ENCODE assay signal across 9 cellular contexts in the genomic region with DNA sequence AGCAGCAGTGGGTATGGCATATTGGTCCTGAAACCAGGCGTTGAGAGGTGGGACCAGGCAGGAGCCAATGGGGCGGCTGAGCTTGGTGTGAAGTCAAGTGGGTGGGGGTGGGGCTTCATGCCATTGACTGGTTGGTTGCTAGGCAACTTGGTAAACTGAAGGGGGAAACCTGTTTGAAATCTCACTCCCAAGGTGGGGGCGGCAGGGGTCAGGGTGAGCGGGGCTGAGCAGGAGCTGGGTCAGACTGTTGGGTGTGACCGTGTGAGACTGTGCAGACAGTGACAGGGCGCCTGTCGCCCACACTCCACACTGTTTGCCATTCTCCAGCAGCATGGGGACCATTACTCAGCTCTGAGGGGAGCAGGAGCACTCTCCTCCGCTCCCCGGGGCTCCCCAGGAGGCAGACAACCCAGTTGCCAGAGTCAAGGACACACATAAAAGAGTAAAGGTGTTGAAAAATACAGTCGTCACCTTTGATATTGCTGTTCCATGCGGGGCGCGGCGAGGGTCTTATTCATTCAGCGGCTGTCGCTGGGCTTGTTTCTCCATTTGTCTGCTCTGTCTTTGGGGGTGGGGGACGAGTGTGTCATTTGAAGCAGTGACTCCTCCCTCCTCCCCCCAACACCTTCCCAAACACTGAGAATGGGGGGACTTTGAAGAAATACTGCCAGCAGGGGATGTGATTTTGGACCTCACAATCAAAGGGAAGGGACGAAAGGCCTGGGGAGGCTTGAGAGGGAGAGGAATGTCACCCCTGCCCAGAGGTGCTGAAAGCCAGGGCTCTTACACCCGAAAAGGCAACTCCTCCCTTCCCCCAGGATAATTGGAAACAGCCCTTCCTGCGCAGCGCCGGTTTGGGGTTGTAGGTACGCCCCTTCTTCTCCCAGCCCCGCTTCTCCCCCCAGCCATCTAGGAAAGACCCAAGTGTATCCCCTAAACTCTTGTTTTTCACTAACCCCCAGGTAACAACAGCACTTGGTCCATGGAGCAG. TPM values are rescaled to one million over a fixed set of nuclear protein-coding genes. Genes with fewer than 3 reads are reported as not detected.
DNase-seq lines count a peak whose midpoint lies in the region; ATAC-seq and TF ChIP-seq lines count a peak whose summit lies in the region.
"Had no signal": no experiment of that assay in that cellular context is flagged by ENCODE, and none has a peak within 500 bp of the region (broad histone marks: within the 10 kb centered on the region; RNA-seq: fewer than 3 reads in every experiment).

No MANE protein-coding gene starts in this region.

- intact Hi-C loops in PC-3 (cut with micrococcal nuclease), result no loop called here

- 0 out of 2 replicates have a peak overlapping the region, but pooled peaks have one; percentile 80 for H2AFZ ChIP-seq in PC-3 (ENCODE audit: low read length)

- H3K9ac ChIP-seq in PC-3 (ENCODE audit: low read length), result no peak overlapping the region

- H3K9me2 ChIP-seq in PC-3 (replicated peaks; ENCODE audit: low read length), result no peaks in the 10 kb centered on the region

- TF ChIP-seq CTCF in PC-3 (conservative IDR thresholded peaks at IDR 0.05; ENCODE audit: low read depth, low read length) (no peak), omental fat pad (IDR thresholded peaks at IDR 0.05) (no peak)

- DNase-seq in DMS53 (lab: John Stamatoyannopoulos, UW) (peak; percentile 91), DMS53 treated with DMSO at 0.1 percent for 48 hours (lab: John Stamatoyannopoulos, UW; ENCODE audit: unreplicated experiment) (no peak), PC-3 (no peak), erythroblast (lab: John Stamatoyannopoulos, UW) (peak; percentile 45 to 66), omental fat pad (ENCODE audit: low spot score) (no peak), AML-193 (lab: John Stamatoyannopoulos, UW) (no peak), 8988T (no peak)

- H3K27me3 ChIP-seq in PC-3 (ENCODE audit: low read length), result no peaks in the 10 kb centered on the region

- no peaks in the 10 kb centered on the region for H3K4me1 ChIP-seq in PC-3 (ENCODE audit: insufficient read depth, low read length)

- POLR2A ChIA-PET in PC-3 (lab: Charles Lee; ENCODE audit: unreplicated experiment), result no interaction called here

- no TSS peak for BruUV-seq in PC-3 (replicated peaks; lab: Mats Ljungman, UMichigan)

- no peaks in the 10 kb centered on the region for H3K79me2 ChIP-seq in PC-3 (ENCODE audit: low read length)

- no peaks in the 10 kb centered on the region for H3F3A ChIP-seq in PC-3 (ENCODE audit: low read length, unreplicated experiment)

- CTCF ChIA-PET in PC-3 (lab: Charles Lee), result interaction anchor here (0.6 to 0.8 kb wide), 2 partner anchors 15 to 16 kb away, joined by 4 to 15 read pairs; no protein-coding TSS in a partner anchor

- ATAC-seq in PC-3 (no peak; the same call in 1 of the 2 replicates), omental fat pad (ENCODE audit: low FRiP score) (peak; percentile 23), HG03571 (IDR thresholded peaks at IDR 0.05; ENCODE audit: unreplicated experiment) (no peak)

- TF ChIP-seq POLR2A in erythroblast (IDR thresholded peaks at IDR 0.05; ENCODE audit: low read length), result no peak

- H3K4me2 ChIP-seq in PC-3 (ENCODE audit: low read length), result peak overlapping the region; percentile 87

- H3K27ac ChIP-seq in PC-3 (ENCODE audit: low read length), result no peak overlapping the region
- H3K27ac ChIP-seq: neutrophil had no signal

- H4K20me1 ChIP-seq in PC-3 (ENCODE audit: low read length), result no peaks in the 10 kb centered on the region

- peak overlapping the region; percentile 70 for H3K4me3 ChIP-seq in PC-3 (ENCODE audit: low read length)

- H3K36me3 ChIP-seq in PC-3 (ENCODE audit: low read depth, low read length), result no peaks in the 10 kb centered on the region

- H3K9me3 ChIP-seq in PC-3 (ENCODE audit: low read length), result no peaks in the 10 kb centered on the region
- H3K9me3 ChIP-seq: neutrophil had no signal

RNA-seq across cellular contexts. Expression of a gene that starts 1.1 kb away (rescaled TPM):
- total RNA-seq in PC-3 (2014; rRNA removed) (4.9 and 7.7 TPM in 2 replicates), omental fat pad (1 to 10 TPM in 3 of 4 donors, under 1 TPM in 1; 0.47 to 4.3 (median 2.4) TPM)

RNA-seq across cellular contexts. Expression of a gene that starts 13.7 kb away (rescaled TPM):
- total RNA-seq in PC-3 (2014; rRNA removed), result 0.62 and 0.92 TPM in 2 replicates
- under 1 TPM; 0.19 to 0.95 (median 0.65) TPM for total RNA-seq in omental fat pad

RNA-seq across cellular contexts. Expression of a gene that starts 15.6 kb away (rescaled TPM):
- total RNA-seq in PC-3 (2014; rRNA removed) (18.0 and 22.6 TPM in 2 replicates), omental fat pad (1 to 10 TPM; 3.5 to 6.8 (median 4.3) TPM)

RNA-seq across cellular contexts. Expression of a gene that starts 16.6 kb away (rescaled TPM):
- 2.0 and 3.4 TPM in 2 replicates for total RNA-seq in PC-3 (2014; rRNA removed)
- total RNA-seq in omental fat pad, result 10 to 100 TPM; 18.1 to 26.3 (median 19.3) TPM

RNA-seq across cellular contexts. Expression of a gene that starts 53.2 kb away (rescaled TPM):
- total RNA-seq in PC-3 (2014; rRNA removed) (not detected in 2 replicates), omental fat pad (1 to 10 TPM in 1 of 4 donors, under 1 TPM in 2, not detected in 1; 0.28 to 1.4 (median 0.48) TPM)

Comparison
In these comparisons a context has a peak if more than half of its experiments do, and no peak if none do; other contexts are left out.
1. DNase-seq: peak in DMS53 (single experiment) and erythroblast (2 of 2); none in DMS53 treated with DMSO at 0.1 percent for 48 hours (single experiment), PC-3 (single experiment), omental fat pad (single experiment), AML-193 (0 of 2) and 8988T (single experiment).